In the genomic region with DNA sequence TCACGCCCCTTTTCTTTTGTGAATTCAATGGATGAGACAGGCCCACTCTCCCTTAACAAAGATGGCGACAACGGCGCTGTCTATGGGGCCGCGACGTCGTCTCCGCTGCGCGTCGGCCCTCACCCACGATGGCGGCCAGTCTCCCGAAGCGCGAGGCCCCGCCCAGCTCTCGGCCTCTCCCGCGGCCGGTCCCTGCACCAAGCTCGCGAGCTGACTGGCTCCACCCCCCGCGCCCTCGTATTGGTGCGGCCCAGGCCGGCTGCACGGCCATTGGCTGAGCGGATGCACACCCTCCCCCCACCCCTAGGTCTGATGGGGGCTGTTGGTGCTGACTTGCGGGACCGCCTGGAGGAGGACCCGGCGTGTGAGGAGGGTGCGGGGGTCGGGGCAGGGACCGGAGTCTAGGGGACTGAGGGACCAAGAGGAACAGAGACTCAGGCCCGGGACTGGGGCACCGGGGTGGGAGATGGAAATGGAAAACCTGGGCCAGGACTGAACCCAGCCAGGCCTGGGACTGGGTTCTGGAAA, we compare ENCODE assay signal across 8 cellular contexts. TPM values are rescaled to one million over a fixed set of nuclear protein-coding genes. Genes with fewer than 3 reads are reported as not detected.
DNase-seq lines count a peak whose midpoint lies in the region; ATAC-seq and TF ChIP-seq lines count a peak whose summit lies in the region.

No MANE protein-coding gene starts in this region.

- no peaks in the 10 kb centered on the region for H4K20me1 ChIP-seq in KMS-11 (ENCODE audit: insufficient read depth)

- no peaks in the 10 kb centered on the region for H3K36me3 ChIP-seq in KMS-11 (ENCODE audit: insufficient read depth)

- peak overlapping the region; percentile 43; the same call in 1 of the 2 replicates for H3K9ac ChIP-seq in KMS-11

- DNase-seq in COLO668 (lab: John Stamatoyannopoulos, UW; ENCODE audit: unreplicated experiment) = peak; percentile 99
- DNase-seq in activated naive CD4-positive, alpha-beta T cell (lab: John Stamatoyannopoulos, UW) = peak; percentile 85 to 94 (median 88)
- DNase-seq in fibroblast of villous mesenchyme (ENCODE audit: low read depth) = peak; percentile 97
- DNase-seq in neural crest cell (ENCODE audit: low read depth, low spot score) = peak; percentile 94
- DNase-seq in stimulated activated naive CD8-positive, alpha-beta T cell treated with anti-CD3 and anti-CD28 coated beads, Interleukin-15, amount 100 ng/mL, for 72 hours = peak; percentile 98

- H3K36me3 Mint-ChIP-seq in neural crest cell (ENCODE audit: low read depth) = peaks cover 5% of the 10 kb centered on the region

- peak overlapping the region; percentile 38; the same call in 1 of the 2 replicates for H3K27ac ChIP-seq in KMS-11

- no peaks in the 10 kb centered on the region for H3K9me3 Mint-ChIP-seq in neural crest cell
- no peaks in the 10 kb centered on the region for H3K9me3 Mint-ChIP-seq in stimulated activated naive CD8-positive, alpha-beta T cell treated with anti-CD3 and anti-CD28 coated beads, Interleukin-15, amount 100 ng/mL, for 72 hours

- H3K4me3 ChIP-seq in KMS-11 (IDR thresholded peaks at IDR 0.05; ENCODE audit: insufficient read depth, low read depth, low read length) (peak overlapping the region; percentile 56), fibroblast of villous mesenchyme (ENCODE audit: low read depth, low read length) (peak overlapping the region; percentile 67)

- no peak for TF ChIP-seq CTCF in KMS-11 (conservative IDR thresholded peaks at IDR 0.05; ENCODE audit: low read depth, low read length)
- TF ChIP-seq CTCF in fibroblast of villous mesenchyme (IDR thresholded peaks at IDR 0.05; ENCODE audit: insufficient read depth, low read depth, low read length) = no peak
- TF ChIP-seq CTCF in neural crest cell (conservative IDR thresholded peaks at IDR 0.05) = no peak

- H3K4me1 Mint-ChIP-seq in neural crest cell = peaks cover 44% of the 10 kb centered on the region
- peaks cover 85% of the 10 kb centered on the region for H3K4me1 Mint-ChIP-seq in stimulated activated naive CD8-positive, alpha-beta T cell treated with anti-CD3 and anti-CD28 coated beads, Interleukin-15, amount 100 ng/mL, for 72 hours

- peaks cover 42% of the 10 kb centered on the region for H3K4me1 ChIP-seq in KMS-11 (ENCODE audit: low read depth, poor library complexity, severe bottlenecking)

- H3K27ac Mint-ChIP-seq in neural crest cell (ENCODE audit: unreplicated experiment) = peak overlapping the region; percentile 96
- H3K27ac Mint-ChIP-seq in stimulated activated naive CD8-positive, alpha-beta T cell treated with anti-CD3 and anti-CD28 coated beads, Interleukin-15, amount 100 ng/mL, for 72 hours = peak overlapping the region; percentile 95 to 96

- peak; percentile 43; the same call in 1 of the 2 replicates for TF ChIP-seq POLR2A in Raji (IDR thresholded peaks at IDR 0.05; ENCODE audit: insufficient read depth, low read depth, low read length)

- H2AFZ ChIP-seq in KMS-11 (ENCODE audit: low read depth) = peak overlapping the region; percentile 78

- H3K27me3 ChIP-seq in KMS-11 (ENCODE audit: insufficient read depth, low read depth) = no peaks in the 10 kb centered on the region

- ATAC-seq in GM21447 (IDR thresholded peaks at IDR 0.05; ENCODE audit: unreplicated experiment) = peak; percentile 52
- peak; percentile 81 for ATAC-seq in stimulated activated naive CD8-positive, alpha-beta T cell treated with anti-CD3 and anti-CD28 coated beads, Interleukin-15, amount 100 ng/mL, for 72 hours

- peaks cover 1% of the 10 kb centered on the region for H3K27me3 Mint-ChIP-seq in neural crest cell (ENCODE audit: low read depth)
- no peaks in the 10 kb centered on the region for H3K27me3 Mint-ChIP-seq in stimulated activated naive CD8-positive, alpha-beta T cell treated with anti-CD3 and anti-CD28 coated beads, Interleukin-15, amount 100 ng/mL, for 72 hours

- peaks cover 14% of the 10 kb centered on the region; the same call in 1 of the 2 replicates for H3K79me2 ChIP-seq in KMS-11 (ENCODE audit: insufficient read depth, low read depth)

- peak overlapping the region; percentile 87 for H3K4me3 Mint-ChIP-seq in neural crest cell
- peak overlapping the region; percentile 92 to 94 for H3K4me3 Mint-ChIP-seq in stimulated activated naive CD8-positive, alpha-beta T cell treated with anti-CD3 and anti-CD28 coated beads, Interleukin-15, amount 100 ng/mL, for 72 hours

- H3K4me2 ChIP-seq in KMS-11 = peak overlapping the region; percentile 95

RNA-seq across cellular contexts. Expression of gene SPHK2, which starts 4.8 kb away (rescaled TPM):
- 7.8 and 10.0 TPM in 2 replicates for total RNA-seq in fibroblast of villous mesenchyme
- total RNA-seq in neural crest cell = 48.5 and 50.3 TPM in 2 replicates

RNA-seq across cellular contexts. Expression of gene RPL18, which starts 5.2 kb away (rescaled TPM):
- total RNA-seq in fibroblast of villous mesenchyme = 1,548 and 1,575 TPM in 2 replicates
- 1,772 and 1,774 TPM in 2 replicates for total RNA-seq in neural crest cell

RNA-seq across cellular contexts. Expression of gene FAM83E, which starts 9.3 kb away (rescaled TPM):
- total RNA-seq in fibroblast of villous mesenchyme = 0.32 and 1.3 TPM in 2 replicates
- 5.9 and 6.1 TPM in 2 replicates for total RNA-seq in neural crest cell

RNA-seq across cellular contexts. Expression of gene DBP, which starts 13.0 kb away (rescaled TPM):
- total RNA-seq in fibroblast of villous mesenchyme (6.9 and 7.7 TPM in 2 replicates), neural crest cell (4.9 and 5.2 TPM in 2 replicates)

RNA-seq across cellular contexts. Expression of gene SPACA4, which starts 17.6 kb away (rescaled TPM):
- not detected in 2 replicates for total RNA-seq in fibroblast of villous mesenchyme
- total RNA-seq in neural crest cell = not detected in 2 replicates

Comparison
In these comparisons a context has a peak if more than half of its experiments do, and no peak if none do; other contexts are left out.
1. Peak in every context shown above with its lines: DNase-seq, ATAC-seq, H3K4me3 ChIP-seq and H3K27ac ChIP-seq.